In genomic region chr1:80221319-80221718, GRCh38 we compare ENCODE assay signal across 30 cellular contexts.
DNase-seq lines count a peak whose midpoint lies in the region; TF ChIP-seq lines count a peak whose summit lies in the region.
"Had no signal": no experiment of that assay in that cellular context is flagged by ENCODE, and none has a peak within 500 bp of the region (broad histone marks: within the 10 kb centered on the region; RNA-seq: fewer than 3 reads in every experiment).

No MANE protein-coding gene starts in this region.

- H3K27ac ChIP-seq in neural cell (ENCODE audit: low read length) (no peak overlapping the region), thyroid gland (no peak overlapping the region)
- H3K27ac ChIP-seq in CD4-positive, alpha-beta memory T cell (ENCODE audit: low read depth, low read length): no peak overlapping the region
- H3K27ac ChIP-seq: 22Rv1; A549; BLaER1; BLaER1 treated with 17β-estradiol and CSF1 and Interleukin-3, amounts not matched to agents 10 nM and 100 nM; C4-2B had no signal

- no peak overlapping the region for H3K4me3 Mint-ChIP-seq in CD4-positive, alpha-beta memory T cell
- H3K4me3 Mint-ChIP-seq: B cell; CD14-positive monocyte; CD4-positive, alpha-beta T cell; CD4-positive, CD25-positive, alpha-beta regulatory T cell; CD8-positive, alpha-beta memory T cell; CD8-positive, alpha-beta T cell had no signal

- in situ Hi-C loops in SK-MEL-5 (cut with HindIII; ENCODE audit: low pct_unique_long_range_greater_than_20kb, low sequenced_read_pairs): no loop called here

- no peaks in the 10 kb centered on the region for H4K20me1 ChIP-seq in neural cell (ENCODE audit: insufficient read depth)
- H4K20me1 ChIP-seq: BLaER1; BLaER1 treated with 17β-estradiol and CSF1 and Interleukin-3, amounts not matched to agents 10 nM and 100 nM had no signal

- TF ChIP-seq RAD21 in neural cell (conservative IDR thresholded peaks at IDR 0.05): no peak

- H3K9me3 Mint-ChIP-seq in CD4-positive, alpha-beta memory T cell: peaks cover 0 to 9% (median 5%) of the 10 kb centered on the region in 8 donors

- TF ChIP-seq POLR2A in thyroid gland (IDR thresholded peaks at IDR 0.05): no peak

- intact Hi-C loops in thyroid gland (cut with DNase I): no loop called here
- intact Hi-C loops in CD4-positive, alpha-beta memory T cell (cut with micrococcal nuclease): no loop called here

- H3K27me3 ChIP-seq in neural cell (ENCODE audit: insufficient read depth, low read depth, low read length) (no peaks in the 10 kb centered on the region), thyroid gland (no peaks in the 10 kb centered on the region)
- no peaks in the 10 kb centered on the region for H3K27me3 ChIP-seq in CD4-positive, alpha-beta memory T cell (ENCODE audit: insufficient read depth, low read length)
- H3K27me3 ChIP-seq: BE2C; BLaER1; BLaER1 treated with 17β-estradiol and CSF1 and Interleukin-3, amounts not matched to agents 10 nM and 100 nM had no signal

- H3K27me3 Mint-ChIP-seq in CD4-positive, alpha-beta memory T cell: no peaks in the 10 kb centered on the region
- H3K27me3 Mint-ChIP-seq: B cell; CD4-positive, alpha-beta T cell; CD4-positive, CD25-positive, alpha-beta regulatory T cell; CD8-positive, alpha-beta memory T cell had no signal

- H3K36me3 ChIP-seq in neural cell (ENCODE audit: insufficient read depth, low read length) (no peaks in the 10 kb centered on the region), thyroid gland (no peaks in the 10 kb centered on the region)
- no peaks in the 10 kb centered on the region for H3K36me3 ChIP-seq in CD4-positive, alpha-beta memory T cell (ENCODE audit: insufficient read depth, low read length)
- H3K36me3 ChIP-seq: BE2C; BLaER1; BLaER1 treated with 17β-estradiol and CSF1 and Interleukin-3, amounts not matched to agents 10 nM and 100 nM had no signal

- H3F3A ChIP-seq in neural cell (ENCODE audit: insufficient read depth, low read length, poor library complexity, severe bottlenecking): no peaks in the 10 kb centered on the region

- H3K9me3 ChIP-seq in neural cell (ENCODE audit: low read length) (no peaks in the 10 kb centered on the region), thyroid gland (no peaks in the 10 kb centered on the region)
- H3K9me3 ChIP-seq in CD4-positive, alpha-beta memory T cell (ENCODE audit: control insufficient read depth in 1 of 2, low read length in 2 of 2): no peaks in the 10 kb centered on the region
- H3K9me3 ChIP-seq: A549; BE2C; BLaER1; BLaER1 treated with 17β-estradiol and CSF1 and Interleukin-3, amounts not matched to agents 10 nM and 100 nM; Caco-2 had no signal

- H3K36me3 Mint-ChIP-seq in CD4-positive, alpha-beta memory T cell: no peaks in the 10 kb centered on the region
- H3K36me3 Mint-ChIP-seq: CD14-positive monocyte; CD4-positive, CD25-positive, alpha-beta regulatory T cell; CD8-positive, alpha-beta memory T cell; CD8-positive, alpha-beta T cell had no signal

- no peak for TF ChIP-seq CTCF in neural cell (IDR thresholded peaks at IDR 0.05; ENCODE audit: poor library complexity, severe bottlenecking)
- TF ChIP-seq CTCF in thyroid gland (IDR thresholded peaks at IDR 0.05): no peak

- H3K4me2 ChIP-seq in neural cell (ENCODE audit: low read length): no peak overlapping the region
- H3K4me2 ChIP-seq: A549; BLaER1; BLaER1 treated with 17β-estradiol and CSF1 and Interleukin-3, amounts not matched to agents 10 nM and 100 nM had no signal

- no peak overlapping the region for H3K9ac ChIP-seq in neural cell (ENCODE audit: low read length)
- H3K9ac ChIP-seq: BLaER1; BLaER1 treated with 17β-estradiol and CSF1 and Interleukin-3, amounts not matched to agents 10 nM and 100 nM had no signal

- H3K4me1 Mint-ChIP-seq in CD4-positive, alpha-beta memory T cell: no peaks in the 10 kb centered on the region
- H3K4me1 Mint-ChIP-seq: B cell; CD14-positive monocyte; CD4-positive, CD25-positive, alpha-beta regulatory T cell; CD8-positive, alpha-beta memory T cell had no signal

- H3K27ac Mint-ChIP-seq in CD4-positive, alpha-beta memory T cell: no peak overlapping the region
- H3K27ac Mint-ChIP-seq: B cell; CD14-positive monocyte; CD4-positive, alpha-beta T cell; CD4-positive, CD25-positive, alpha-beta regulatory T cell; CD8-positive, alpha-beta memory T cell; CD8-positive, alpha-beta T cell had no signal

- 95 to 97% methylated on average over 4 of the region's 4 CpGs for WGBS in thyroid gland, 2 donors

- H3K79me2 ChIP-seq in neural cell (replicated peaks; ENCODE audit: insufficient read depth, low read length): no peaks in the 10 kb centered on the region

- no peaks in the 10 kb centered on the region for H3K4me1 ChIP-seq in thyroid gland
- H3K4me1 ChIP-seq in CD4-positive, alpha-beta memory T cell (ENCODE audit: insufficient read depth, low read length): no peaks in the 10 kb centered on the region
- H3K4me1 ChIP-seq: A549; BE2C; BLaER1; BLaER1 treated with 17β-estradiol and CSF1 and Interleukin-3, amounts not matched to agents 10 nM and 100 nM; Caco-2 had no signal

- CTCF ChIA-PET in CD4-positive, alpha-beta memory T cell (lab: Charles Lee; ENCODE audit: partially characterized antibody): no interaction called here

- H2AFZ ChIP-seq in neural cell (ENCODE audit: low read depth, low read length): no peak overlapping the region

- peak; percentile 91 for TF ChIP-seq EP300 in neural cell (conservative IDR thresholded peaks at IDR 0.05; ENCODE audit: poor library complexity, severe bottlenecking)

- DNase-seq in SK-MEL-5 (ENCODE audit: low read depth, low spot score) (peak; percentile 1), thyroid gland (no peak)
- DNase-seq in CD4-positive, alpha-beta memory T cell: no peak
- DNase-seq: 8988T; ACHN; AML-193; BE2C; C1 segment of cervical spinal cord; Caco-2; Calu3; CD4-positive, alpha-beta T cell; CD4-positive, CD25-positive, alpha-beta regulatory T cell; CD8-positive, alpha-beta memory T cell; CD8-positive, alpha-beta T cell; COR-L47; DMS 273 treated with DMSO at 0.1 percent for 48 hours; DMS153; DMS53; DMS79; DMS79 treated with DMSO at 0.1 percent for 48 hours; DND-41; EL had no signal

- H3K4me3 ChIP-seq in neural cell (ENCODE audit: low read length) (no peak overlapping the region), thyroid gland (replicated peaks in 1 of 3) (no peak overlapping the region)
- H3K4me3 ChIP-seq in CD4-positive, alpha-beta memory T cell (ENCODE audit: low read length in 2 of 2): no peak overlapping the region
- H3K4me3 ChIP-seq: A549; BLaER1; BLaER1 treated with 17β-estradiol and CSF1 and Interleukin-3, amounts not matched to agents 10 nM and 100 nM had no signal

- POLR2A ChIA-PET in CD4-positive, alpha-beta memory T cell (lab: Charles Lee; ENCODE audit: partially characterized antibody): no interaction called here

- no peaks in the 10 kb centered on the region for H3K9me2 ChIP-seq in neural cell (ENCODE audit: insufficient read depth, low read length)

TF ChIP-seq in neural cell, 6 proteins besides CTCF, POLR2A, EP300 and RAD21:
- peak; percentile 33 for TF ChIP-seq MXI1 (conservative IDR thresholded peaks at IDR 0.05; ENCODE audit: poor library complexity, severe bottlenecking)
- TF ChIP-seq EZH2 (IDR thresholded peaks at IDR 0.05; ENCODE audit: borderline replicate concordance, insufficient read depth, low read length, poor library complexity, severe bottlenecking): no peak
- no peak for TF ChIP-seq SMC3 (conservative IDR thresholded peaks at IDR 0.05; ENCODE audit: poor library complexity)
- TF ChIP-seq TAF1 (IDR thresholded peaks at IDR 0.05; ENCODE audit: low read depth): no peak
- peak; percentile 81 for TF ChIP-seq POLR2AphosphoS5 (IDR thresholded peaks at IDR 0.05)
